ENCODE assay signal across 17 cellular contexts in genomic region chr3:124084398-124084881, GRCh38. TPM values are rescaled to one million over a fixed set of nuclear protein-coding genes. Genes with fewer than 3 reads are reported as not detected.
DNase-seq lines count a peak whose midpoint lies in the region; ATAC-seq and TF ChIP-seq lines count a peak whose summit lies in the region.
"Had no signal": no experiment of that assay in that cellular context is flagged by ENCODE, and none has a peak within 500 bp of the region (broad histone marks: within the 10 kb centered on the region; RNA-seq: fewer than 3 reads in every experiment).

No MANE protein-coding gene starts in this region.

- H3K4me3 ChIP-seq in mesenchymal stem cell (ENCODE audit: insufficient read depth in 1 of 2, low read depth in 1 of 2, low read length in 2 of 2) = no peak overlapping the region
- H3K4me3 ChIP-seq in Karpas-422 (ENCODE audit: low read length) = no peak overlapping the region
- H3K4me3 ChIP-seq: esophagus squamous epithelium had no signal

- H3K27me3 ChIP-seq in mesenchymal stem cell (ENCODE audit: control insufficient read depth in 1 of 2, insufficient read depth in 1 of 2, low read length in 2 of 2) (no peaks in the 10 kb centered on the region), Karpas-422 (ENCODE audit: low read length) (no peaks in the 10 kb centered on the region)
- H3K27me3 ChIP-seq: esophagus squamous epithelium had no signal

- H3K9ac ChIP-seq in mesenchymal stem cell (ENCODE audit: low read length) = no peak overlapping the region
- H3K9ac ChIP-seq in Karpas-422 (ENCODE audit: low read length) = no peak overlapping the region

- H3K4me3 Mint-ChIP-seq in chondrocyte (ENCODE audit: unreplicated experiment) = no peak overlapping the region
- H3K4me3 Mint-ChIP-seq: dendritic cell treated with granulocyte-macrophage colony-stimulating factor and Interleukin-4, amounts not matched to agents 40 ng/mL and 50 ng/mL, for 4 days had no signal

- TF ChIP-seq CTCF in chondrocyte (IDR thresholded peaks at IDR 0.05) = no peak

- H3K4me2 ChIP-seq in mesenchymal stem cell (ENCODE audit: low read length, poor library complexity, severe bottlenecking) = no peak overlapping the region
- no peak overlapping the region for H3K4me2 ChIP-seq in Karpas-422 (ENCODE audit: low read depth, low read length, poor library complexity, severe bottlenecking)

- no peak for ATAC-seq in GM21576 (IDR thresholded peaks at IDR 0.05; ENCODE audit: unreplicated experiment)
- ATAC-seq: left lobe of liver had no signal

- peaks cover 6% of the 10 kb centered on the region for H3K4me1 ChIP-seq in mesenchymal stem cell (ENCODE audit: control insufficient read depth, insufficient read depth, low read depth, low read length)
- peaks cover 11% of the 10 kb centered on the region for H3K4me1 ChIP-seq in Karpas-422 (ENCODE audit: low read length)

- no peak overlapping the region for H2BK15ac ChIP-seq in mesenchymal stem cell (ENCODE audit: low read depth, poor library complexity, severe bottlenecking)

- no peak overlapping the region for H3K14ac ChIP-seq in mesenchymal stem cell (ENCODE audit: low read length in 2 of 2)

- H3K9me2 ChIP-seq in Karpas-422 (replicated peaks; ENCODE audit: insufficient read depth, low read length) = no peaks in the 10 kb centered on the region

- no peak overlapping the region for H2BK5ac ChIP-seq in mesenchymal stem cell (ENCODE audit: low read depth, low read length, poor library complexity, severe bottlenecking)

- DNase-seq in AG20443 (ENCODE audit: low spot score) = peak; percentile 39
- DNase-seq in GM04503 (ENCODE audit: low read depth) = peak; percentile 88
- no peak for DNase-seq in chondrocyte (ENCODE audit: low spot score)
- DNase-seq in mesenchymal stem cell = peak; percentile 9
- no peak for DNase-seq in Karpas-422
- DNase-seq in anterior cingulate cortex (lab: John Stamatoyannopoulos, UW) = no peak
- DNase-seq in SW480 (ENCODE audit: low spot score) = no peak
- DNase-seq: activated CD4-positive, alpha-beta T cell treated with anti-CD3 and anti-CD28 coated beads for 4 hours; activated CD8-positive, alpha-beta memory T cell treated with anti-CD3 and anti-CD28 coated beads, Interleukin-2, amount 50 U/mL, for 48 hours; C1 segment of cervical spinal cord; esophagus squamous epithelium; NCI-H2227 treated with DMSO at 0.1 percent for 48 hours; T1000 had no signal

- no peak overlapping the region for H4K8ac ChIP-seq in mesenchymal stem cell (ENCODE audit: low read length)

- peaks cover 5% of the 10 kb centered on the region for H3K79me1 ChIP-seq in mesenchymal stem cell (replicated peaks; ENCODE audit: low read length, poor library complexity, severe bottlenecking)

- no peak overlapping the region for H3K4ac ChIP-seq in mesenchymal stem cell (ENCODE audit: low read depth in 1 of 2, low read length in 2 of 2)

- H3K23ac ChIP-seq in mesenchymal stem cell (ENCODE audit: low read length in 2 of 2) = no peak overlapping the region

- no peak overlapping the region for H3K18ac ChIP-seq in mesenchymal stem cell (ENCODE audit: low read depth in 1 of 2, low read length in 2 of 2)

- no peak overlapping the region for H4K91ac ChIP-seq in mesenchymal stem cell (ENCODE audit: low read length)

- no peaks in the 10 kb centered on the region for H3K9me3 Mint-ChIP-seq in chondrocyte (ENCODE audit: low read depth)
- H3K9me3 Mint-ChIP-seq: dendritic cell treated with granulocyte-macrophage colony-stimulating factor and Interleukin-4, amounts not matched to agents 40 ng/mL and 50 ng/mL, for 4 days had no signal

- 38% methylated on average over 2 of the region's 2 CpGs for WGBS in mesenchymal stem cell

- H2AK5ac ChIP-seq in mesenchymal stem cell (ENCODE audit: low read length, severe bottlenecking) = no peak overlapping the region

- no peak overlapping the region for H2AFZ ChIP-seq in mesenchymal stem cell (ENCODE audit: low read depth, low read length)
- H2AFZ ChIP-seq in Karpas-422 (ENCODE audit: low read length) = no peak overlapping the region

- peaks cover 8% of the 10 kb centered on the region for H3K4me1 Mint-ChIP-seq in chondrocyte (ENCODE audit: low read depth)

- H4K20me1 ChIP-seq in Karpas-422 (ENCODE audit: insufficient read depth, low read depth, low read length) = no peaks in the 10 kb centered on the region

- H3K27ac ChIP-seq in mesenchymal stem cell (ENCODE audit: low read length, poor library complexity, severe bottlenecking) (no peak overlapping the region), Karpas-422 (ENCODE audit: low read length) (no peak overlapping the region)
- H3K27ac ChIP-seq: HL-60 had no signal

- no peaks in the 10 kb centered on the region for H3K79me2 ChIP-seq in Karpas-422 (ENCODE audit: low read length)

- H3K9me3 ChIP-seq in mesenchymal stem cell (ENCODE audit: control insufficient read depth, low read length) = no peaks in the 10 kb centered on the region
- H3K9me3 ChIP-seq in Karpas-422 (ENCODE audit: low read length) = no peaks in the 10 kb centered on the region
- H3K9me3 ChIP-seq: esophagus squamous epithelium had no signal

- no peaks in the 10 kb centered on the region for H3K27me3 Mint-ChIP-seq in chondrocyte (ENCODE audit: low read depth)
- H3K27me3 Mint-ChIP-seq: dendritic cell treated with granulocyte-macrophage colony-stimulating factor and Interleukin-4, amounts not matched to agents 40 ng/mL and 50 ng/mL, for 4 days had no signal

- no peaks in the 10 kb centered on the region for H3K36me3 Mint-ChIP-seq in chondrocyte (ENCODE audit: low read depth)

- H2BK120ac ChIP-seq in mesenchymal stem cell (ENCODE audit: low read depth, low read length) = no peak overlapping the region

- H3K36me3 ChIP-seq in mesenchymal stem cell (ENCODE audit: control insufficient read depth in 1 of 2, insufficient read depth in 2 of 2, low read depth in 1 of 2, low read length in 2 of 2) = no peaks in the 10 kb centered on the region
- no peaks in the 10 kb centered on the region for H3K36me3 ChIP-seq in Karpas-422 (ENCODE audit: insufficient read depth, low read length)
- H3K36me3 ChIP-seq: esophagus squamous epithelium had no signal

- peak overlapping the region; percentile 6 for H3K27ac Mint-ChIP-seq in chondrocyte (ENCODE audit: unreplicated experiment)
- H3K27ac Mint-ChIP-seq: dendritic cell treated with granulocyte-macrophage colony-stimulating factor and Interleukin-4, amounts not matched to agents 40 ng/mL and 50 ng/mL, for 4 days had no signal

- H2BK12ac ChIP-seq in mesenchymal stem cell (ENCODE audit: low read length in 2 of 2) = no peak overlapping the region

RNA-seq across cellular contexts. Expression of gene KALRN, which starts 51.3 kb away (rescaled TPM):
- total RNA-seq in chondrocyte = 27.1 to 38.4 TPM (median 31.9 TPM) in 3 replicates
- polyA plus RNA-seq in mesenchymal stem cell (2013, experiment 1 of 2) = 2.1 TPM
- polyA plus RNA-seq in mesenchymal stem cell (2013, experiment 2 of 2) = 2.3 TPM
- not detected in 2 replicates for total RNA-seq in Karpas-422 (2014; rRNA removed; shearing (Covaris generic); ENCODE audit: low replicate concordance)

Comparison
In these comparisons a context has a peak if more than half of its experiments do, and no peak if none do; other contexts are left out.
1. DNase-seq: peak in AG20443 (single experiment), GM04503 (single experiment) and mesenchymal stem cell (single experiment); none in chondrocyte (single experiment), Karpas-422 (single experiment), anterior cingulate cortex (0 of 58) and SW480 (single experiment).
2. RNA of gene KALRN, which starts 51.3 kb away (total RNA-seq): 27.1 to 38.4 TPM in chondrocyte; not detected in Karpas-422; every median in the first group is over 10 times any median in the second.